Comparison of ENCODE assay signal across 8 cellular contexts in the genomic region with DNA sequence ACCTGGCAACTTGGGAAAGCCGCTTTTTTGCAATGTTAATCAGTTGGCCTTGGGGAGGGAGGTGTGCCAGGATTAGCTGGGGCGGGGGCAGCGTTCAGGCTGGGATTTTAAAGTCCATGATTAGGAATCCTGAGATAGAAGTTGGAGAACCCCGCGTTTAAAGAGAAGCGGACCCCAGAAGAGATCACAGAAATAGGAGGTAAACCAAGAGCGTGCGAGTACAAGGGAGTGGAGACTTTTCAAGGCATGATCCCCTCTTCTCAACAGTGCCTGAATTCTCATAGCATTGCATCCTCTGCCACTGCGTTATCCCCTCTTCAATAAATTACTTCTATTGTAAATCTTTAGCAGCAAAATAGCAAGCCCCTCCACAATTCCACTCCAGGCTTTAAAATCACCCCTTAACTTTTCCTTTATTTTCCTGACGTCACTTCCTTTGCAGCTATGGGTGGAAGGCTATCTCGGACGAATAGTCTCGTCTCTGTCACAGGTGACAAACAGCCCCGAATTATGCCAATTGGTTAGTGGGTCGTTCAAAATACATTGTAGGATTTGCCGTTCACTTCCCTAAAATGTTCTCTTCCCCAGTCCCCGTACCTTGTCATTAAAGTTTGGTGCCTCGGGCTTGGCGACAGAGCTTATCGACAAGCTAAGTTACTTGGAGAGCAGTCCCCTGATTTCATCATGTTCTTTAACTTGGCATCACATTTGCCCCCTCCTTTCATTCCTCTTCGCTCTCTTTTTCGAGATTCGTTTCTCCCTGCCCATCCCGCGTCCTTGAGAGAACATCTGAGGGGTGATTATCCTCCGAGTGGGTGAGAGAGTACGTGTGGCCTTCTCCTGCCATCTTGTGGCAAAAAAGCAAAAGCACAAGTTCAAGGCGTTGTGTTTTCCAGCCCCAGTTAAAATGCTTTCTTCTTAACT. TPM values are rescaled to one million over a fixed set of nuclear protein-coding genes. Genes with fewer than 3 reads are reported as not detected.
A peak's percentile ranks its signal among the peaks of the same experiment; 100 is the strongest.
DNase-seq lines count a peak whose midpoint lies in the region; ATAC-seq, FAIRE-seq and TF ChIP-seq lines count a peak whose summit lies in the region.

No MANE protein-coding gene starts in this region.

- POLR2A ChIA-PET in A549 (lab: Yijun Ruan, JAX): interaction anchor here (1.0 to 6.1 kb wide), 9 partner anchors 26 to 762 kb away, joined by 3 to 270 read pairs (median 35); a partner anchor contains a TSS

- CTCF ChIA-PET in A549 (lab: Yijun Ruan, JAX): interaction anchor here (0.6 to 4.6 kb wide), 21 partner anchors 10 to 278 kb away, joined by 3 to 40 read pairs (median 4); a partner anchor contains a TSS

- H3K4me1 ChIP-seq in A549 (peaks cover 13% of the 10 kb centered on the region; the same call in 2 of the 3 replicates), iPS-18a (ENCODE audit: control insufficient read depth, low read depth, low read length) (peaks cover 10% of the 10 kb centered on the region)

- H3K27ac ChIP-seq in A549 (peak overlapping the region; percentile 91 to 97), iPS-18a (ENCODE audit: low read length) (peak overlapping the region; percentile 98)

- ATAC-seq in A549 (peak; percentile 14 to 37; a peak in 5 of 6 replicates), sciatic nerve (peak; percentile 89), HG02852 (IDR thresholded peaks at IDR 0.05; ENCODE audit: unreplicated experiment) (no peak)

- DNase-seq in A549 (ENCODE audit: low read depth in 1 of 2, low spot score in 1 of 2) (peak; percentile 49 to 83), GM13977 (ENCODE audit: low spot score) (peak; percentile 53), NCI-H187 treated with DMSO at 0.1 percent for 48 hours (lab: John Stamatoyannopoulos, UW) (peak; percentile 59), T-helper 22 cell (ENCODE audit: low read depth) (peak; percentile 43), T47D (ENCODE audit: low read depth in 1 of 2, low spot score in 1 of 2) (peak; percentile 34 to 89), sciatic nerve (ENCODE audit: low spot score) (no peak)

- in situ Hi-C loops in GM13977 (cut with MboI; ENCODE audit: low pct_unique_long_range_greater_than_20kb, low sequenced_read_pairs, unreplicated experiment): loop anchor here (10.0 kb wide), 2 partner anchors 90 to 740 kb away; a partner anchor contains a TSS
- in situ Hi-C loops in T47D (cut with HindIII; ENCODE audit: low pct_unique_long_range_greater_than_20kb, low sequenced_read_pairs): no loop called here

- TF ChIP-seq RAD21 in A549 (conservative IDR thresholded peaks at IDR 0.05 in 1 of 2, IDR thresholded peaks at IDR 0.05 in 1 of 2): peak; percentile 64 to 72

- no peak for FAIRE-seq in A549 (lab: Jason Lieb, UNC)

- H3K4me2 ChIP-seq in A549: peak overlapping the region; percentile 87

- intact Hi-C loops in sciatic nerve (cut with DNase I): loop anchor here (10.0 kb wide), 1 partner anchor 710 kb away; no protein-coding TSS in a partner anchor

- TF ChIP-seq POLR2A in A549 (IDR thresholded peaks at IDR 0.05; ENCODE audit: low read length): no peak

- H3K9me3 ChIP-seq in A549 (no peaks in the 10 kb centered on the region), iPS-18a (ENCODE audit: control insufficient read depth, low read depth, low read length) (no peaks in the 10 kb centered on the region)

- H3K4me3 ChIP-seq in A549: peak overlapping the region; percentile 64
- H3K4me3 ChIP-seq in iPS-18a (ENCODE audit: low read length): peak overlapping the region; percentile 97

- TF ChIP-seq CTCF in A549 (IDR thresholded peaks at IDR 0.05): peak; percentile 63; the same call in 2 of the 3 replicates
- peak; percentile 77 for TF ChIP-seq CTCF in GM13977 (IDR thresholded peaks at IDR 0.05; ENCODE audit: extremely low read depth, insufficient read depth, missing control alignments)

- H3K36me3 ChIP-seq in iPS-18a (ENCODE audit: control insufficient read depth, low read depth, low read length): no peaks in the 10 kb centered on the region

- no peaks in the 10 kb centered on the region for H3K27me3 ChIP-seq in iPS-18a (ENCODE audit: control insufficient read depth, insufficient read depth, low read length)

- TF ChIP-seq EP300 in A549 (IDR thresholded peaks at IDR 0.05): no peak

- H3K9ac ChIP-seq in iPS-18a (ENCODE audit: low read length): peak overlapping the region; percentile 99

- WGBS in A549 (ENCODE audit: missing lambda C conversion rate): 2% methylated on average over 28 of the region's 28 CpGs

TF ChIP-seq in A549, 52 proteins besides CTCF, POLR2A, EP300 and RAD21:
- TF ChIP-seq, protein P1, sequence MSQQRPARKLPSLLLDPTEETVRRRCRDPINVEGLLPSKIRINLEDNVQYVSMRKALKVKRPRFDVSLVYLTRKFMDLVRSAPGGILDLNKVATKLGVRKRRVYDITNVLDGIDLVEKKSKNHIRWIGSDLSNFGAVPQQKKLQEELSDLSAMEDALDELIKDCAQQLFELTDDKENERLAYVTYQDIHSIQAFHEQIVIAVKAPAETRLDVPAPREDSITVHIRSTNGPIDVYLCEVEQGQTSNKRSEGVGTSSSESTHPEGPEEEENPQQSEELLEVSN (IDR thresholded peaks at IDR 0.05; ENCODE audit: borderline replicate concordance, low read depth): peak; percentile 42; the same call in 1 of the 2 replicates
- TF ChIP-seq FOSB (CRISPR knock-in tag; IDR thresholded peaks at IDR 0.05): peak; percentile 45; the same call in 1 of the 2 replicates
- no peak for TF ChIP-seq HOXB13 (CRISPR knock-in tag; IDR thresholded peaks at IDR 0.05; ENCODE audit: low read depth)
- peak; percentile 39 for TF ChIP-seq SMC3 (IDR thresholded peaks at IDR 0.05)
- TF ChIP-seq KDM5A (IDR thresholded peaks at IDR 0.05): peak; percentile 36; the same call in 1 of the 2 replicates
- TF ChIP-seq NFE2L2 (conservative IDR thresholded peaks at IDR 0.05; ENCODE audit: low read length): no peak
- TF ChIP-seq CBX2 (IDR thresholded peaks at IDR 0.05; ENCODE audit: borderline replicate concordance, low read depth): no peak
- TF ChIP-seq, protein P2, sequence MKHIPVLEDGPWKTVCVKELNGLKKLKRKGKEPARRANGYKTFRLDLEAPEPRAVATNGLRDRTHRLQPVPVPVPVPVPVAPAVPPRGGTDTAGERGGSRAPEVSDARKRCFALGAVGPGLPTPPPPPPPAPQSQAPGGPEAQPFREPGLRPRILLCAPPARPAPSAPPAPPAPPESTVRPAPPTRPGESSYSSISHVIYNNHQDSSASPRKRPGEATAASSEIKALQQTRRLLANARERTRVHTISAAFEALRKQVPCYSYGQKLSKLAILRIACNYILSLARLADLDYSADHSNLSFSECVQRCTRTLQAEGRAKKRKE (CRISPR knock-in tag; IDR thresholded peaks at IDR 0.05; ENCODE audit: low read depth): no peak
TF ChIP-seq in A549: peak in this region for 4.

RNA-seq across cellular contexts. Expression of a gene that starts 17.1 kb away (rescaled TPM):
- polyA plus RNA-seq in A549 (2011; rRNA removed) (not detected in 2 replicates), A549 (2017; fragmentation: RNase III; extraction: RNeasy Plus Mini Kit Qiagen cat#74134 plus additional on column Dnase treatment) (not detected in 3 replicates)
- not detected in 2 replicates for polyA plus RNA-seq in A549 (2012; cell fraction: cytosol; rRNA removed)
- not detected in 2 replicates for polyA plus RNA-seq in A549 (2012; cell fraction: nucleus; rRNA removed)
- polyA minus RNA-seq in A549 (2011; rRNA and poly(A)+ RNA removed): not detected in 2 replicates
- total RNA-seq in sciatic nerve: not detected
